In genomic region chr1:1324524-1325287, GRCh38 we compare ENCODE assay signal across 8 cellular contexts. TPM values are rescaled to one million over a fixed set of nuclear protein-coding genes. Genes with fewer than 3 reads are reported as not detected.
DNase-seq lines count a peak whose midpoint lies in the region; ATAC-seq and TF ChIP-seq lines count a peak whose summit lies in the region.

TSS of gene CPTP (plus strand) at chr1:1324802. CDS start at chr1:1326911, 2,109 bp downstream.
TSS of gene INTS11 (minus strand) at chr1:1324660. CDS start at chr1:1324608, 52 bp downstream.

- in situ Hi-C loops in IMR-90 (cut with MboI; ENCODE audit: low sequenced_read_pairs) = no loop called here

- H3K4ac ChIP-seq in IMR-90 (ENCODE audit: low read depth, low read length) = peak within 1 kb of the TSS; percentile 72

- TF ChIP-seq CTCF in IMR-90 (conservative IDR thresholded peaks at IDR 0.05; ENCODE audit: low read depth, low read length) = no peak

- H4K20me1 ChIP-seq in IMR-90 (ENCODE audit: insufficient read depth, low read length) = peaks cover 53% of the 10 kb centered on the region

- H4K8ac ChIP-seq in IMR-90 (ENCODE audit: low read depth in 2 of 2, low read length in 2 of 2) = peak within 1 kb of the TSS; percentile 74 to 88; a peak in 3 of 4 replicates

- no peak within 1 kb of the TSS for H2BK120ac ChIP-seq in IMR-90 (ENCODE audit: low read depth, low read length)

- peak within 1 kb of the TSS; percentile 69 for H2BK5ac ChIP-seq in IMR-90 (ENCODE audit: low read depth, low read length, poor library complexity, severe bottlenecking)

- DNase-seq in DMS153 (lab: John Stamatoyannopoulos, UW) (peak; percentile 90), IMR-90 (peak; percentile 85), RPMI7951 (ENCODE audit: low read depth) (peak; percentile 86), fibroblast of gingiva (ENCODE audit: low read depth) (peak; percentile 86)
- peak; percentile 95 for DNase-seq in activated T-helper 1 cell treated with anti-CD3 and anti-CD28 coated beads, Interleukin-12 subunit alpha, Interleukin-12 subunit beta, Interleukin-2, Interleukin-4 antibody, amounts not matched to agents 30 ng/mL and 10 ng/mL and 1 ng/mL, durations not matched to agents 14 hours and 24 hours and 36 hours (ENCODE audit: low spot score)
- DNase-seq in naive thymus-derived CD8-positive, alpha-beta T cell = peak; percentile 93 to 98 (median 96)
- DNase-seq in stimulated activated naive B cell treated with anti-CD40 and anti-IgM and Interleukin-4, amounts not matched to agents 10 μg/mL and 1 μg/mL and 100 μg/mL, for 72 hours = peak; percentile 90

- H4K5ac ChIP-seq in IMR-90 (ENCODE audit: low read depth, low read length) = peak within 1 kb of the TSS; percentile 61

- H3K14ac ChIP-seq in IMR-90 (replicated peaks; ENCODE audit: low read depth, low read length) = peak within 1 kb of the TSS; percentile 45

- peaks cover 20% of the 10 kb centered on the region for H3K4me1 Mint-ChIP-seq in activated T-helper 1 cell treated with anti-CD3 and anti-CD28 coated beads, Interleukin-12 subunit alpha, Interleukin-12 subunit beta, Interleukin-2, Interleukin-4 antibody, amounts not matched to agents 30 ng/mL and 10 ng/mL and 1 ng/mL, durations not matched to agents 14 hours and 24 hours and 36 hours (ENCODE audit: low read depth)
- H3K4me1 Mint-ChIP-seq in naive thymus-derived CD8-positive, alpha-beta T cell = peaks cover 12 to 52% (median 34%) of the 10 kb centered on the region in 4 donors
- H3K4me1 Mint-ChIP-seq in stimulated activated naive B cell treated with anti-CD40 and anti-IgM and Interleukin-4, amounts not matched to agents 10 μg/mL and 1 μg/mL and 100 μg/mL, for 72 hours = peaks cover 23 to 54% of the 10 kb centered on the region in 2 donors

- 2% methylated on average over 38 of the region's 84 CpGs; no CpG with 5 or more reads in 1 of the 2 experiments for WGBS in IMR-90 (ENCODE audit: extremely low coverage in 2 of 2, insufficient read length in 1 of 2), 2 experiments

- H3K27ac Mint-ChIP-seq in activated T-helper 1 cell treated with anti-CD3 and anti-CD28 coated beads, Interleukin-12 subunit alpha, Interleukin-12 subunit beta, Interleukin-2, Interleukin-4 antibody, amounts not matched to agents 30 ng/mL and 10 ng/mL and 1 ng/mL, durations not matched to agents 14 hours and 24 hours and 36 hours = peak within 1 kb of the TSS; percentile 92
- H3K27ac Mint-ChIP-seq in naive thymus-derived CD8-positive, alpha-beta T cell = peak within 1 kb of the TSS; percentile 58 to 96 (median 90)
- peak within 1 kb of the TSS; percentile 97 for H3K27ac Mint-ChIP-seq in stimulated activated naive B cell treated with anti-CD40 and anti-IgM and Interleukin-4, amounts not matched to agents 10 μg/mL and 1 μg/mL and 100 μg/mL, for 72 hours

- peaks cover 7% of the 10 kb centered on the region; the same call in 1 of the 2 replicates for H3K4me1 ChIP-seq in IMR-90 (ENCODE audit: control insufficient read depth, insufficient read depth, low read length)

- dilution Hi-C loops in IMR-90 (cut with HindIII; ENCODE audit: low sequenced_read_pairs, unreplicated experiment) = no loop called here

- intact Hi-C loops in IMR-90 (cut with micrococcal nuclease) = no loop called here
- intact Hi-C loops in activated T-helper 1 cell treated with anti-CD3 and anti-CD28 coated beads, Interleukin-12 subunit alpha, Interleukin-12 subunit beta, Interleukin-2, Interleukin-4 antibody, amounts not matched to agents 30 ng/mL and 10 ng/mL and 1 ng/mL, durations not matched to agents 14 hours and 24 hours and 36 hours (cut with micrococcal nuclease) = loop anchor here (1.0 kb wide), 3 partner anchors 16 to 208 kb away; partner anchors contain the start of genes AURKAIP1, C1orf159 and PUSL1

- H2AK5ac ChIP-seq in IMR-90 (ENCODE audit: low read depth, low read length) = peak within 1 kb of the TSS; percentile 85

- peak within 1 kb of the TSS; percentile 96 for H2AFZ ChIP-seq in IMR-90 (replicated peaks; ENCODE audit: low read length, poor library complexity)

- no peaks in the 10 kb centered on the region for H3K9me3 Mint-ChIP-seq in activated T-helper 1 cell treated with anti-CD3 and anti-CD28 coated beads, Interleukin-12 subunit alpha, Interleukin-12 subunit beta, Interleukin-2, Interleukin-4 antibody, amounts not matched to agents 30 ng/mL and 10 ng/mL and 1 ng/mL, durations not matched to agents 14 hours and 24 hours and 36 hours
- no peaks in the 10 kb centered on the region for H3K9me3 Mint-ChIP-seq in naive thymus-derived CD8-positive, alpha-beta T cell
- no peaks in the 10 kb centered on the region for H3K9me3 Mint-ChIP-seq in stimulated activated naive B cell treated with anti-CD40 and anti-IgM and Interleukin-4, amounts not matched to agents 10 μg/mL and 1 μg/mL and 100 μg/mL, for 72 hours

- CTCF ChIA-PET in IMR-90 (lab: Yijun Ruan, JAX) = no interaction called here

- H3K18ac ChIP-seq in IMR-90 (ENCODE audit: low read depth, low read length) = no peak within 1 kb of the TSS

- H3K27me3 Mint-ChIP-seq in activated T-helper 1 cell treated with anti-CD3 and anti-CD28 coated beads, Interleukin-12 subunit alpha, Interleukin-12 subunit beta, Interleukin-2, Interleukin-4 antibody, amounts not matched to agents 30 ng/mL and 10 ng/mL and 1 ng/mL, durations not matched to agents 14 hours and 24 hours and 36 hours (ENCODE audit: insufficient read depth) = no peaks in the 10 kb centered on the region
- H3K27me3 Mint-ChIP-seq in naive thymus-derived CD8-positive, alpha-beta T cell = no peaks in the 10 kb centered on the region
- H3K27me3 Mint-ChIP-seq in stimulated activated naive B cell treated with anti-CD40 and anti-IgM and Interleukin-4, amounts not matched to agents 10 μg/mL and 1 μg/mL and 100 μg/mL, for 72 hours = no peaks in the 10 kb centered on the region

- H3K9me1 ChIP-seq in IMR-90 (ENCODE audit: insufficient read depth, low read length) = peaks cover 4% of the 10 kb centered on the region

- peak within 1 kb of the TSS; percentile 90 for H3K9ac ChIP-seq in IMR-90 (ENCODE audit: low read depth, low read length)

- H2AK9ac ChIP-seq in IMR-90 (replicated peaks; ENCODE audit: low read depth, low read length, poor library complexity) = peak within 1 kb of the TSS; percentile 99

- POLR2A ChIA-PET in IMR-90 (lab: Charles Lee; ENCODE audit: unreplicated experiment) = no interaction called here
- POLR2A ChIA-PET in naive thymus-derived CD8-positive, alpha-beta T cell (lab: Charles Lee) = interaction anchor here (1.2 to 2.8 kb wide), 6 partner anchors 13 to 74 kb away, joined by 3 to 9 read pairs (median 6); partner anchors contain the start of genes AURKAIP1, CCNL2, DVL1 and PUSL1

- H3K36me3 ChIP-seq in IMR-90 (ENCODE audit: control insufficient read depth, insufficient read depth, low read length) = peaks cover 14% of the 10 kb centered on the region

- H3K36me3 Mint-ChIP-seq in activated T-helper 1 cell treated with anti-CD3 and anti-CD28 coated beads, Interleukin-12 subunit alpha, Interleukin-12 subunit beta, Interleukin-2, Interleukin-4 antibody, amounts not matched to agents 30 ng/mL and 10 ng/mL and 1 ng/mL, durations not matched to agents 14 hours and 24 hours and 36 hours (ENCODE audit: low read depth) = peaks cover 3% of the 10 kb centered on the region
- peaks cover 0 to 6% (median 0%) of the 10 kb centered on the region in 3 donors for H3K36me3 Mint-ChIP-seq in naive thymus-derived CD8-positive, alpha-beta T cell
- peaks cover 4 to 27% of the 10 kb centered on the region in 2 donors for H3K36me3 Mint-ChIP-seq in stimulated activated naive B cell treated with anti-CD40 and anti-IgM and Interleukin-4, amounts not matched to agents 10 μg/mL and 1 μg/mL and 100 μg/mL, for 72 hours

- H3K79me1 ChIP-seq in IMR-90 (ENCODE audit: low read depth in 1 of 2, low read length in 2 of 2) = peaks cover 3 to 58% of the 10 kb centered on the region in 2 experiments; a peak in 2 of 4 replicates

- peak within 1 kb of the TSS; percentile 1; the same call in 1 of the 2 replicates for H3K56ac ChIP-seq in IMR-90 (ENCODE audit: extremely low read depth, insufficient read depth, low read length)

- peak within 1 kb of the TSS; percentile 95 for H3K4me3 Mint-ChIP-seq in activated T-helper 1 cell treated with anti-CD3 and anti-CD28 coated beads, Interleukin-12 subunit alpha, Interleukin-12 subunit beta, Interleukin-2, Interleukin-4 antibody, amounts not matched to agents 30 ng/mL and 10 ng/mL and 1 ng/mL, durations not matched to agents 14 hours and 24 hours and 36 hours
- H3K4me3 Mint-ChIP-seq in naive thymus-derived CD8-positive, alpha-beta T cell = peak within 1 kb of the TSS; percentile 85 to 95 (median 89)
- peak within 1 kb of the TSS; percentile 92 to 93 for H3K4me3 Mint-ChIP-seq in stimulated activated naive B cell treated with anti-CD40 and anti-IgM and Interleukin-4, amounts not matched to agents 10 μg/mL and 1 μg/mL and 100 μg/mL, for 72 hours

- no peak within 1 kb of the TSS for H2BK20ac ChIP-seq in IMR-90 (ENCODE audit: low read depth, low read length)

- no peaks in the 10 kb centered on the region for H3K9me3 ChIP-seq in IMR-90 (ENCODE audit: control insufficient read depth, insufficient read depth, low read length)

- peak within 1 kb of the TSS; percentile 51 for H3K23ac ChIP-seq in IMR-90 (ENCODE audit: low read depth, low read length)

- no peak within 1 kb of the TSS for H2BK15ac ChIP-seq in IMR-90 (ENCODE audit: low read depth, low read length)

- H3K4me2 ChIP-seq in IMR-90 (ENCODE audit: low read depth, low read length) = peak within 1 kb of the TSS; percentile 91

- no TSS peak for BruUV-seq in IMR-90 (replicated peaks; lab: Mats Ljungman, UMichigan)

- peak within 1 kb of the TSS; percentile 76 for H3K27ac ChIP-seq in IMR-90 (ENCODE audit: insufficient read depth, low read length)

- TF ChIP-seq RAD21 in IMR-90 (IDR thresholded peaks at IDR 0.05; ENCODE audit: low read length) = no peak

- no peaks in the 10 kb centered on the region for H3K27me3 ChIP-seq in IMR-90 (ENCODE audit: control insufficient read depth, insufficient read depth, low read length)

- peak within 1 kb of the TSS; percentile 75 for H4K91ac ChIP-seq in IMR-90 (ENCODE audit: insufficient read depth, low read depth, low read length)

- ATAC-seq in GM21528 (IDR thresholded peaks at IDR 0.05; ENCODE audit: low FRiP score, unreplicated experiment) (peak; percentile 63), IMR-90 (ENCODE audit: low read depth) (peak; percentile 90)
- ATAC-seq in naive thymus-derived CD8-positive, alpha-beta T cell = peak; percentile 84 to 90
- peak; percentile 88 to 90 for ATAC-seq in stimulated activated naive B cell treated with anti-CD40 and anti-IgM and Interleukin-4, amounts not matched to agents 10 μg/mL and 1 μg/mL and 100 μg/mL, for 72 hours (replicated peaks)

- H3K4me3 ChIP-seq in IMR-90 (ENCODE audit: insufficient read depth, low read depth, low read length) = peak within 1 kb of the TSS; percentile 99

- peak; percentile 81 for TF ChIP-seq POLR2A in IMR-90 (IDR thresholded peaks at IDR 0.05; ENCODE audit: low read depth, low read length)

RNA-seq across cellular contexts. Expression of gene CPTP, which starts in this region (rescaled TPM):
- 2.7 and 3.1 TPM in 2 replicates for total RNA-seq in IMR-90 (2012; rRNA removed)
- 12.1 and 15.4 TPM in 2 replicates for polyA plus RNA-seq in IMR-90 (2012; rRNA removed)
- polyA plus RNA-seq in IMR-90 (2012; cell fraction: cytosol; rRNA removed) = 7.4 and 21.9 TPM in 2 replicates
- polyA plus RNA-seq in IMR-90 (2012; cell fraction: nucleus; rRNA removed; ENCODE audit: low replicate concordance) = 5.6 and 16.7 TPM in 2 replicates
- 18.7 and 23.9 TPM in 2 replicates for total RNA-seq in RPMI7951 (2014; rRNA removed; shearing (Covaris generic))
- total RNA-seq in activated T-helper 1 cell treated with anti-CD3 and anti-CD28 coated beads, Interleukin-12 subunit alpha, Interleukin-12 subunit beta, Interleukin-2, Interleukin-4 antibody, amounts not matched to agents 30 ng/mL and 10 ng/mL and 1 ng/mL, durations not matched to agents 14 hours and 24 hours and 36 hours = 13.6 and 14.6 TPM in 2 replicates
- total RNA-seq in naive thymus-derived CD8-positive, alpha-beta T cell = 10 to 100 TPM; 25.5 to 25.9 TPM
- polyA plus RNA-seq in naive thymus-derived CD8-positive, alpha-beta T cell = 10 to 100 TPM in 2 of 3 donors, 1 to 10 TPM in 1; 9.3 to 19.9 (median 11.6) TPM

RNA-seq across cellular contexts. Expression of gene INTS11, which starts in this region (rescaled TPM):
- total RNA-seq in IMR-90 (2012; rRNA removed) = 52.5 and 56.1 TPM in 2 replicates
- polyA plus RNA-seq in IMR-90 (2012; rRNA removed) = 123 and 134 TPM in 2 replicates
- 64.0 and 101 TPM in 2 replicates for polyA plus RNA-seq in IMR-90 (2012; cell fraction: cytosol; rRNA removed)
- 495 and 1,105 TPM in 2 replicates for polyA plus RNA-seq in IMR-90 (2012; cell fraction: nucleus; rRNA removed; ENCODE audit: low replicate concordance)
- total RNA-seq in RPMI7951 (2014; rRNA removed; shearing (Covaris generic)) = 62.6 and 75.4 TPM in 2 replicates
- 144 and 147 TPM in 2 replicates for total RNA-seq in activated T-helper 1 cell treated with anti-CD3 and anti-CD28 coated beads, Interleukin-12 subunit alpha, Interleukin-12 subunit beta, Interleukin-2, Interleukin-4 antibody, amounts not matched to agents 30 ng/mL and 10 ng/mL and 1 ng/mL, durations not matched to agents 14 hours and 24 hours and 36 hours
- total RNA-seq in naive thymus-derived CD8-positive, alpha-beta T cell = 100 to 1,000 TPM; 171 to 174 TPM
- polyA plus RNA-seq in naive thymus-derived CD8-positive, alpha-beta T cell = 10 to 100 TPM; 51.7 to 65.1 (median 59.9) TPM

Comparison
In these comparisons a context has a peak if more than half of its experiments do, and no peak if none do; other contexts are left out.
1. Peak in every context shown above with its lines: DNase-seq, ATAC-seq, H3K4me3 ChIP-seq and H3K27ac ChIP-seq.